Comparison of ENCODE assay signal across 10 cellular contexts in genomic region chr20:50981714-50982048, GRCh38. TPM values are rescaled to one million over a fixed set of nuclear protein-coding genes. Genes with fewer than 3 reads are reported as not detected.
A peak's percentile ranks its signal among the peaks of the same experiment; 100 is the strongest.
DNase-seq lines count a peak whose midpoint lies in the region; ATAC-seq and TF ChIP-seq lines count a peak whose summit lies in the region.
"Had no signal": no experiment of that assay in that cellular context is flagged by ENCODE, and none has a peak within 500 bp of the region (broad histone marks: within the 10 kb centered on the region; RNA-seq: fewer than 3 reads in every experiment).

No MANE protein-coding gene starts in this region.

- H4K20me1 ChIP-seq in KMS-11 (ENCODE audit: insufficient read depth) = no peaks in the 10 kb centered on the region
- no peaks in the 10 kb centered on the region for H4K20me1 ChIP-seq in mammary epithelial cell (ENCODE audit: insufficient read depth, low read length)

- TSS peak; percentile 90 for BruUV-seq in mammary epithelial cell (replicated peaks; lab: Mats Ljungman, UMichigan)

- no peak overlapping the region for H2AFZ ChIP-seq in KMS-11 (ENCODE audit: low read depth)
- H2AFZ ChIP-seq in mammary epithelial cell (ENCODE audit: low read depth, low read length) = no peak overlapping the region
- no peak overlapping the region for H2AFZ ChIP-seq in trophoblast cell (ENCODE audit: insufficient read depth, low read length, poor library complexity)

- dilution Hi-C loops in mammary epithelial cell (cut with HindIII; ENCODE audit: low sequenced_read_pairs) = loop anchor here (25.0 kb wide), 1 partner anchor 606 kb away; no protein-coding TSS in a partner anchor

- no peak overlapping the region for H3K4me3 ChIP-seq in KMS-11 (IDR thresholded peaks at IDR 0.05; ENCODE audit: insufficient read depth, low read depth, low read length)
- H3K4me3 ChIP-seq in mammary epithelial cell (replicated peaks in 1 of 3; ENCODE audit: insufficient read depth in 1 of 3, low read depth in 2 of 3, low read length in 3 of 3) = no peak overlapping the region
- no peak overlapping the region for H3K4me3 ChIP-seq in trophoblast cell (ENCODE audit: low read depth, low read length)
- H3K4me3 ChIP-seq in uterus = no peak overlapping the region
- no peak overlapping the region for H3K4me3 ChIP-seq in upper lobe of left lung
- H3K4me3 ChIP-seq: K562, psoas muscle, suprapubic skin had no signal

- CTCF ChIA-PET in mammary epithelial cell (lab: Charles Lee; ENCODE audit: low non-redundant PET) = interaction anchor here (0.7 kb wide), 1 partner anchor 176 kb away, joined by 5 read pairs; no protein-coding TSS in a partner anchor

- H3K27ac ChIP-seq in C4-2B (no peak overlapping the region), KMS-11 (no peak overlapping the region), mammary epithelial cell (ENCODE audit: insufficient read depth, low read depth, low read length) (peak overlapping the region; percentile 84), trophoblast cell (ENCODE audit: low read depth, low read length) (no peak overlapping the region), uterus (no peak overlapping the region), upper lobe of left lung (no peak overlapping the region)
- H3K27ac ChIP-seq: psoas muscle had no signal

- in situ Hi-C loops in mammary epithelial cell (cut with MboI; ENCODE audit: low sequenced_read_pairs in 2 of 2) = loop anchor here (10.0 to 25.0 kb wide), 4 partner anchors 383 to 643 kb away; no protein-coding TSS in a partner anchor

- H3K9ac ChIP-seq in KMS-11 = no peak overlapping the region
- peak overlapping the region; percentile 71 for H3K9ac ChIP-seq in mammary epithelial cell (ENCODE audit: insufficient read depth, low read length)
- no peak overlapping the region for H3K9ac ChIP-seq in trophoblast cell (ENCODE audit: low read length)

- no peak overlapping the region for H3K14ac ChIP-seq in trophoblast cell (ENCODE audit: low read length)

- H3K23ac ChIP-seq in trophoblast cell (ENCODE audit: low read length) = no peak overlapping the region

- no peak overlapping the region for H3K4ac ChIP-seq in trophoblast cell (ENCODE audit: low read depth, low read length)

- no peak overlapping the region for H3K18ac ChIP-seq in trophoblast cell (ENCODE audit: low read length)

- H3K79me2 ChIP-seq in KMS-11 (ENCODE audit: insufficient read depth, low read depth) (no peaks in the 10 kb centered on the region), mammary epithelial cell (ENCODE audit: insufficient read depth, low read length) (no peaks in the 10 kb centered on the region), trophoblast cell (ENCODE audit: control insufficient read depth, insufficient read depth, low read length, poor library complexity) (no peaks in the 10 kb centered on the region)

- H3K9me3 ChIP-seq in mammary epithelial cell (replicated peaks; ENCODE audit: insufficient read depth, low read length) = no peaks in the 10 kb centered on the region
- no peaks in the 10 kb centered on the region for H3K9me3 ChIP-seq in trophoblast cell (ENCODE audit: insufficient read depth, low read depth, low read length)
- no peaks in the 10 kb centered on the region for H3K9me3 ChIP-seq in uterus
- H3K9me3 ChIP-seq in upper lobe of left lung = no peaks in the 10 kb centered on the region
- H3K9me3 ChIP-seq: psoas muscle, suprapubic skin had no signal

- peak overlapping the region; percentile 7 for H4K91ac ChIP-seq in trophoblast cell (ENCODE audit: low read depth, low read length)

- no peak overlapping the region for H2BK120ac ChIP-seq in trophoblast cell (ENCODE audit: insufficient read depth, low read length, poor library complexity)

- H3K4me1 ChIP-seq in KMS-11 (ENCODE audit: low read depth, poor library complexity, severe bottlenecking) (peaks cover 4% of the 10 kb centered on the region), mammary epithelial cell (ENCODE audit: insufficient read depth, low read length) (peaks cover 34% of the 10 kb centered on the region), trophoblast cell (ENCODE audit: control insufficient read depth in 1 of 2, insufficient read depth in 2 of 2, low read length in 2 of 2) (peaks cover 0 to 5% of the 10 kb centered on the region in 2 experiments), uterus (no peaks in the 10 kb centered on the region), upper lobe of left lung (peaks cover 0 to 6% (median 0%) of the 10 kb centered on the region in 4 donors)
- H3K4me1 ChIP-seq: psoas muscle had no signal

- TF ChIP-seq CTCF in C4-2B (conservative IDR thresholded peaks at IDR 0.05) = peak; percentile 44
- peak; percentile 58 for TF ChIP-seq CTCF in KMS-11 (conservative IDR thresholded peaks at IDR 0.05; ENCODE audit: low read depth, low read length)
- no peak for TF ChIP-seq CTCF in mammary epithelial cell (conservative IDR thresholded peaks at IDR 0.05 in 1 of 2, IDR thresholded peaks at IDR 0.05 in 1 of 2; ENCODE audit: extremely low read depth in 1 of 2, insufficient read depth in 1 of 2, low read depth in 1 of 2, low read length in 2 of 2)
- no peak for TF ChIP-seq CTCF in uterus (IDR thresholded peaks at IDR 0.05)
- TF ChIP-seq CTCF in upper lobe of left lung (IDR thresholded peaks at IDR 0.05) = no peak

- DNase-seq in mammary epithelial cell = no peak
- no peak for DNase-seq in trophoblast cell
- DNase-seq in uterus = no peak
- no peak for DNase-seq in upper lobe of left lung

- intact Hi-C loops in mammary epithelial cell (cut with micrococcal nuclease) = loop anchor here (1.0 to 10.0 kb wide), 2 partner anchors 643 to 1003 kb away; no protein-coding TSS in a partner anchor
- intact Hi-C loops in uterus (cut with DNase I; ENCODE audit: low total_unique reads) = no loop called here

- H2BK12ac ChIP-seq in trophoblast cell (ENCODE audit: low read length) = no peak overlapping the region

- no peak overlapping the region for H4K12ac ChIP-seq in trophoblast cell (ENCODE audit: low read depth, low read length)

- no peak overlapping the region for H2AK5ac ChIP-seq in trophoblast cell (ENCODE audit: low read length)

- no peak for TF ChIP-seq EP300 in upper lobe of left lung (IDR thresholded peaks at IDR 0.05)

- ATAC-seq in HG03159 (IDR thresholded peaks at IDR 0.05; ENCODE audit: unreplicated experiment) = no peak
- no peak for ATAC-seq in upper lobe of left lung (ENCODE audit: low FRiP score in 2 of 2)
- ATAC-seq: psoas muscle had no signal

- H3K4me2 ChIP-seq in KMS-11 = no peak overlapping the region
- H3K4me2 ChIP-seq in mammary epithelial cell (ENCODE audit: insufficient read depth, low read depth, low read length) = peak overlapping the region; percentile 7
- no peak overlapping the region for H3K4me2 ChIP-seq in trophoblast cell (ENCODE audit: low read length)

- WGBS in mammary epithelial cell (ENCODE audit: low coverage, missing lambda C conversion rate) = 95% methylated on average over 3 of the region's 3 CpGs
- WGBS in trophoblast cell (ENCODE audit: extremely low coverage, insufficient coverage, insufficient read length) = no CpG with 5 or more reads among the region's 3 CpGs
- WGBS in upper lobe of left lung, 2 donors = 90 to 94% methylated on average over 3 of the region's 3 CpGs

- peaks cover 5% of the 10 kb centered on the region; the same call in 1 of the 2 replicates for H3K27me3 ChIP-seq in KMS-11 (ENCODE audit: insufficient read depth, low read depth)
- no peaks in the 10 kb centered on the region for H3K27me3 ChIP-seq in mammary epithelial cell (ENCODE audit: insufficient read depth, low read length)
- no peaks in the 10 kb centered on the region for H3K27me3 ChIP-seq in trophoblast cell (ENCODE audit: insufficient read depth, low read length)
- H3K27me3 ChIP-seq in uterus = no peaks in the 10 kb centered on the region
- no peaks in the 10 kb centered on the region for H3K27me3 ChIP-seq in upper lobe of left lung

- no peak for TF ChIP-seq POLR2A in uterus (IDR thresholded peaks at IDR 0.05)
- TF ChIP-seq POLR2A in upper lobe of left lung (IDR thresholded peaks at IDR 0.05) = no peak

- H3K79me1 ChIP-seq in trophoblast cell (ENCODE audit: low read length) = no peaks in the 10 kb centered on the region

- H3K36me3 ChIP-seq in KMS-11 (ENCODE audit: insufficient read depth) (no peaks in the 10 kb centered on the region), mammary epithelial cell (ENCODE audit: insufficient read depth, low read length) (no peaks in the 10 kb centered on the region), trophoblast cell (ENCODE audit: control insufficient read depth in 1 of 2, insufficient read depth in 2 of 2, low read length in 2 of 2) (no peaks in the 10 kb centered on the region), uterus (no peaks in the 10 kb centered on the region), upper lobe of left lung (no peaks in the 10 kb centered on the region)
- H3K36me3 ChIP-seq: suprapubic skin had no signal

- H4K8ac ChIP-seq in trophoblast cell (ENCODE audit: low read depth, low read length) = no peak overlapping the region

- H2BK5ac ChIP-seq in trophoblast cell (ENCODE audit: low read depth, low read length, poor library complexity) = no peak overlapping the region

RNA-seq across cellular contexts. Expression of gene MOCS3, which starts 23.1 kb away (rescaled TPM):
- total RNA-seq in mammary epithelial cell (10 to 100 TPM in 1 of 2 donors, 1 to 10 TPM in 1; 7.2 to 10.8 TPM), uterus (1 to 10 TPM in 3 of 4 donors, under 1 TPM in 1; 0.59 to 8.2 (median 5.9) TPM), upper lobe of left lung (1 to 10 TPM; 1.6 to 5.3 (median 4.4) TPM)
- 6.8 TPM for polyA plus RNA-seq in mammary epithelial cell
- 4.8 TPM for polyA minus RNA-seq in mammary epithelial cell
- polyA plus RNA-seq in trophoblast cell (2013) = 2.7 and 2.9 TPM in 2 replicates

RNA-seq across cellular contexts. Expression of gene DPM1, which starts 23.3 kb away (rescaled TPM):
- 10 to 100 TPM; 63.5 to 63.9 TPM for total RNA-seq in mammary epithelial cell
- polyA plus RNA-seq in mammary epithelial cell = 71.9 TPM
- polyA minus RNA-seq in mammary epithelial cell = 14.3 TPM
- 79.3 and 82.1 TPM in 2 replicates for polyA plus RNA-seq in trophoblast cell (2013)
- 100 to 1,000 TPM in 1 of 4 donors, 10 to 100 TPM in 3; 40.4 to 128 (median 64.2) TPM for total RNA-seq in uterus
- total RNA-seq in upper lobe of left lung = 10 to 100 TPM; 16.4 to 61.2 (median 28.4) TPM

RNA-seq across cellular contexts. Expression of gene KCNG1, which starts 41.2 kb away (rescaled TPM):
- total RNA-seq in mammary epithelial cell (10 to 100 TPM; 43.9 to 53.0 TPM), uterus (100 to 1,000 TPM in 1 of 4 donors, 10 to 100 TPM in 2, under 1 TPM in 1; 0.88 to 109 (median 44.1) TPM), upper lobe of left lung (under 1 TPM in 4 of 6 donors, not detected in 2; 0.17 to 0.37 (median 0.25) TPM)
- polyA plus RNA-seq in mammary epithelial cell = 19.2 TPM
- 19.2 TPM for polyA minus RNA-seq in mammary epithelial cell
- 11.5 and 12.7 TPM in 2 replicates for polyA plus RNA-seq in trophoblast cell (2013)
- total RNA-seq: psoas muscle had no signal

RNA-seq across cellular contexts. Expression of gene ADNP, which starts 50.4 kb away (rescaled TPM):
- total RNA-seq in mammary epithelial cell (10 to 100 TPM; 34.0 to 63.2 TPM), uterus (10 to 100 TPM; 30.6 to 90.1 (median 63.1) TPM), upper lobe of left lung (10 to 100 TPM; 27.3 to 72.6 (median 45.0) TPM)
- 20.4 TPM for polyA plus RNA-seq in mammary epithelial cell
- polyA minus RNA-seq in mammary epithelial cell = 69.3 TPM
- polyA plus RNA-seq in trophoblast cell (2013) = 89.6 and 91.5 TPM in 2 replicates

Comparison
In these comparisons a context has a peak if more than half of its experiments do, and no peak if none do; other contexts are left out.
1. CTCF ChIP-seq: peak in C4-2B (single experiment) and KMS-11 (single experiment); none in mammary epithelial cell (0 of 2), uterus (0 of 4) and upper lobe of left lung (0 of 6).